Comparison of ENCODE assay signal across 8 cellular contexts in genomic region chr9:92970467-92970923, GRCh38. TPM values are rescaled to one million over a fixed set of nuclear protein-coding genes. Genes with fewer than 3 reads are reported as not detected.
DNase-seq lines count a peak whose midpoint lies in the region; ATAC-seq, FAIRE-seq and TF ChIP-seq lines count a peak whose summit lies in the region.

No MANE protein-coding gene starts in this region.

- peaks cover 16% of the 10 kb centered on the region for H3K79me2 ChIP-seq in GM12878 (ENCODE audit: control insufficient read depth, insufficient read depth, low read length)

- H3K4me1 ChIP-seq in CD8-positive, alpha-beta memory T cell (ENCODE audit: insufficient read depth, low read length) = peaks cover 89% of the 10 kb centered on the region
- H3K4me1 ChIP-seq in GM12878 (ENCODE audit: control insufficient read depth, insufficient read depth, low read length) = peaks cover 17% of the 10 kb centered on the region

- no peak overlapping the region for H3K4me2 ChIP-seq in GM12878 (ENCODE audit: control insufficient read depth, insufficient read depth)

- WGBS in GM12878 (ENCODE audit: insufficient coverage, insufficient replicate concordance, low lambda C conversion rate, missing lambda C conversion rate) = 79% methylated on average over 5 of the region's 5 CpGs

- no peaks in the 10 kb centered on the region for H3K27me3 ChIP-seq in CD8-positive, alpha-beta memory T cell (ENCODE audit: insufficient read depth, low read length, poor library complexity, severe bottlenecking)
- no peaks in the 10 kb centered on the region for H3K27me3 ChIP-seq in GM12878 (replicated peaks in 1 of 2; ENCODE audit: control insufficient read depth in 2 of 2, insufficient read depth in 2 of 2, low read length in 1 of 2)

- no TSS peak for BruUV-seq in GM12878 (replicated peaks; lab: Mats Ljungman, UMichigan)

- H3K9ac ChIP-seq in GM12878 (ENCODE audit: control insufficient read depth, insufficient read depth, low read length) = no peak overlapping the region

- H4K20me1 ChIP-seq in GM12878 (ENCODE audit: control insufficient read depth, insufficient read depth) = peaks cover 2% of the 10 kb centered on the region; the same call in 1 of the 2 replicates

- no peak for DNase-seq in CD8-positive, alpha-beta memory T cell
- no peak for DNase-seq in GM12878 (ENCODE audit: low read depth, low spot score)
- peak; percentile 16 for DNase-seq in midbrain (lab: John Stamatoyannopoulos, UW)
- DNase-seq in sciatic nerve (ENCODE audit: low spot score) = no peak
- no peak for DNase-seq in posterior vena cava (ENCODE audit: low spot score)
- DNase-seq in G401 (ENCODE audit: low spot score) = no peak

- peaks cover 8 to 68% (median 16%) of the 10 kb centered on the region in 3 donors for H3K36me3 Mint-ChIP-seq in CD8-positive, alpha-beta memory T cell
- no peaks in the 10 kb centered on the region for H3K36me3 Mint-ChIP-seq in IgD-negative memory B cell

- in situ Hi-C loops in GM12878 (cut with MboI) (no loop called here), G401 (cut with HindIII; ENCODE audit: low sequenced_read_pairs) (no loop called here)

- SMC1A ChIA-PET in GM12878 (lab: Charles Lee; ENCODE audit: uncharacterized antibody, unreplicated experiment) = no interaction called here

- H2AFZ ChIP-seq in GM12878 (ENCODE audit: control insufficient read depth, low read depth, low read length) = no peak overlapping the region

- H3K4me1 Mint-ChIP-seq in CD8-positive, alpha-beta memory T cell = peaks cover 81 to 92% (median 84%) of the 10 kb centered on the region in 3 donors
- peaks cover 25 to 63% (median 54%) of the 10 kb centered on the region in 3 donors for H3K4me1 Mint-ChIP-seq in IgD-negative memory B cell

- RAD21 ChIA-PET in GM12878 (lab: Charles Lee; ENCODE audit: unreplicated experiment) = no interaction called here

- TF ChIP-seq POLR2A in GM12878 (IDR thresholded peaks at IDR 0.05; ENCODE audit: low read depth, low read length) = no peak

- H3K9me3 ChIP-seq in CD8-positive, alpha-beta memory T cell (ENCODE audit: low read length) = no peaks in the 10 kb centered on the region
- H3K9me3 ChIP-seq in GM12878 (replicated peaks; ENCODE audit: control insufficient read depth, insufficient read depth, low read length) = no peaks in the 10 kb centered on the region

- peak overlapping the region; percentile 92 to 99 (median 98) for H3K27ac Mint-ChIP-seq in CD8-positive, alpha-beta memory T cell
- peak overlapping the region in 2 of 3 donors; percentile 5 to 88 for H3K27ac Mint-ChIP-seq in IgD-negative memory B cell

- ATAC-seq in GM12878 (peak; percentile 33; the same call in 1 of the 3 replicates), sciatic nerve (no peak), GM19023 (IDR thresholded peaks at IDR 0.05; ENCODE audit: unreplicated experiment) (no peak)

- no peak for TF ChIP-seq RAD21 in GM12878 (IDR thresholded peaks at IDR 0.05; ENCODE audit: insufficient read depth, low read depth, low read length)

- no peak for TF ChIP-seq EP300 in GM12878 (IDR thresholded peaks at IDR 0.05; ENCODE audit: borderline replicate concordance in 1 of 2, control insufficient read depth in 1 of 2, low read depth in 2 of 2, low read length in 2 of 2)

- no peak for TF ChIP-seq CTCF in GM12878 (IDR thresholded peaks at IDR 0.05 in 2 of 3, conservative IDR thresholded peaks at IDR 0.05 in 1 of 3; ENCODE audit: control insufficient read depth in 2 of 3, extremely low read depth in 1 of 3, insufficient read depth in 1 of 3, low read depth in 3 of 3, low read length in 3 of 3)

- no peak for FAIRE-seq in GM12878 (lab: Jason Lieb, UNC)

- H3K9me3 Mint-ChIP-seq in CD8-positive, alpha-beta memory T cell = no peaks in the 10 kb centered on the region
- H3K9me3 Mint-ChIP-seq in IgD-negative memory B cell = no peaks in the 10 kb centered on the region

- intact Hi-C loops in GM12878 (cut with micrococcal nuclease; ENCODE audit: unreplicated experiment) (no loop called here), sciatic nerve (cut with DNase I) (no loop called here), posterior vena cava (cut with DNase I) (no loop called here)

- H3K4me3 ChIP-seq in CD8-positive, alpha-beta memory T cell (ENCODE audit: low read length) = peak overlapping the region; percentile 73
- H3K4me3 ChIP-seq in GM12878 = no peak overlapping the region

- CTCF ChIA-PET in CD8-positive, alpha-beta memory T cell (lab: Charles Lee) = no interaction called here
- CTCF ChIA-PET in GM12878 (lab: Yijun Ruan, JAX) = interaction anchor here (1.6 kb wide), 1 partner anchor 15 kb away, joined by 3 read pairs; no protein-coding TSS in a partner anchor

- POLR2A ChIA-PET in CD8-positive, alpha-beta memory T cell (lab: Charles Lee) = no interaction called here
- POLR2A ChIA-PET in GM12878 (lab: Charles Lee) = interaction anchor here (1.0 kb wide), 1 partner anchor 16 kb away, joined by 4 read pairs; no protein-coding TSS in a partner anchor

- H3K4me3 Mint-ChIP-seq in CD8-positive, alpha-beta memory T cell = peak overlapping the region; percentile 72 to 95 (median 93)
- H3K4me3 Mint-ChIP-seq in IgD-negative memory B cell = peak overlapping the region in 1 of 4 donors; percentile 88

- peaks cover 8% of the 10 kb centered on the region for H3K36me3 ChIP-seq in CD8-positive, alpha-beta memory T cell (ENCODE audit: insufficient read depth, low read length)
- H3K36me3 ChIP-seq in GM12878 (ENCODE audit: control insufficient read depth in 2 of 2, insufficient read depth in 2 of 2, low read length in 1 of 2) = peaks cover 0 to 2% of the 10 kb centered on the region in 2 experiments; a peak in 3 of 4 replicates

- no peak overlapping the region for H3K27ac ChIP-seq in CD8-positive, alpha-beta memory T cell (ENCODE audit: low read depth, low read length)
- no peak overlapping the region for H3K27ac ChIP-seq in GM12878 (ENCODE audit: control insufficient read depth, insufficient read depth)

- no peaks in the 10 kb centered on the region for H3K27me3 Mint-ChIP-seq in CD8-positive, alpha-beta memory T cell
- no peaks in the 10 kb centered on the region for H3K27me3 Mint-ChIP-seq in IgD-negative memory B cell

TF ChIP-seq in GM12878, 131 proteins besides CTCF, POLR2A, EP300 and RAD21:
- no peak for TF ChIP-seq TAF1 (IDR thresholded peaks at IDR 0.05; ENCODE audit: borderline replicate concordance, low read depth, low read length)
- peak; percentile 31 for TF ChIP-seq SP1 (IDR thresholded peaks at IDR 0.05; ENCODE audit: low read depth, low read length)
TF ChIP-seq in GM12878: peak in this region for 1.

RNA-seq across cellular contexts. Expression of gene FGD3, which starts 23.2 kb away (rescaled TPM):
- 10 to 100 TPM; 54.6 to 56.5 TPM for total RNA-seq in CD8-positive, alpha-beta memory T cell
- 134 TPM for polyA plus RNA-seq in CD8-positive, alpha-beta memory T cell
- polyA plus RNA-seq in IgD-negative memory B cell = 86.1 TPM
- 34.8 and 36.0 TPM in 2 replicates for total RNA-seq in GM12878 (2013; cell fraction: nucleolus; rRNA removed)
- total RNA-seq in GM12878 (2014; rRNA removed) = 12.4 and 13.5 TPM in 2 replicates
- 6.6 and 6.9 TPM in 2 replicates for total RNA-seq in GM12878 (2014; rRNA removed; fragmentation: Illumina TruSeq; extraction: Trizol)
- 13.2 and 14.4 TPM in 2 replicates for total RNA-seq in GM12878 (2021)
- polyA plus RNA-seq in GM12878 (2011; ENCODE audit: low read depth) = 5.3 TPM
- polyA plus RNA-seq in GM12878 (2011; rRNA removed) = 9.0 and 18.1 TPM in 2 replicates
- polyA plus RNA-seq in GM12878 (2011; cell fraction: cytosol; rRNA removed) = 22.6 and 28.7 TPM in 2 replicates
- 57.1 and 62.8 TPM in 2 replicates for polyA plus RNA-seq in GM12878 (2011; cell fraction: nucleus; rRNA removed)
- 12.7 and 15.4 TPM in 2 replicates for polyA plus RNA-seq in GM12878 (2012)
- 2.9 and 6.3 TPM in 2 replicates for polyA plus RNA-seq in GM12878 (2014; fragmentation: Illumina TruSeq; extraction: Trizol)
- polyA plus RNA-seq in GM12878 (2014; fragmentation: Nextera tagmentation; extraction: Ambion mirVana) = 1 to 10 TPM in 1 of 2 experiments, under 1 TPM in 1; 0.26 to 1.2 TPM
- polyA plus RNA-seq in GM12878 (2014; rRNA removed) = 13.2 and 14.0 TPM in 2 replicates
- polyA plus RNA-seq in GM12878 (2016; fragmentation: Nextera tagmentation; extraction: Ambion mirVana) = 10 to 100 TPM; 12.4 to 12.8 TPM
- 14.0 and 32.9 TPM in 2 replicates for polyA minus RNA-seq in GM12878 (2011; rRNA and poly(A)+ RNA removed)
- 10.2 and 12.8 TPM in 2 replicates for polyA minus RNA-seq in GM12878 (2011; cell fraction: cytosol; rRNA and poly(A)+ RNA removed)
- polyA minus RNA-seq in GM12878 (2011; cell fraction: nucleus; rRNA and poly(A)+ RNA removed) = 15.8 and 24.4 TPM in 2 replicates
- total RNA-seq in sciatic nerve = 11.1 TPM
- total RNA-seq in posterior vena cava = 1 to 10 TPM; 6.3 to 7.5 TPM
- total RNA-seq in G401 (2014; rRNA removed; shearing (Covaris generic)) = 0.06 TPM in 1 of 2 replicates, not detected in the other
